ENCODE assay signal across 2 cellular contexts in the genomic region with DNA sequence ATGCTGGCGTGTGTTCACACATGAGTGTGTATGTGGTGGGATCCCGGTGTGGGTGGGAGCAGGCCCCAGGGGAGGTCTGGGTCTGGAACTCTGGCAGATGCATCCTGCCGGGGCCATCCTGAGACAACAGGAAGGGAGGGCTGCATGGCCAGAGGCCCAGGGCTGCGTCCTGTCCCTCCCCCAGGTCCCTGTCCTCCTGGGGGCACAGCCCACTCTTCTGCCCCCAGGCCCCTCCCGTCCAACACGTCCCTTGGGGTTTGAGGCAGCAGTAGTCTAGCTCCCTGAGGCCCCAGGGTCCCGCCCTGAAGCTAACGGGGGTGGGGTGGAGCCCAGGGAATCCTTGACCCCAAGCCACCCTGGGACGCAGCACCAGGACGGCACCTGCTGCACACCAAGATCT.
TF ChIP-seq lines count a peak whose summit lies in the region.

No MANE protein-coding gene starts in this region.

TF ChIP-seq in liver, 16 proteins besides CTCF, POLR2A, EP300 and RAD21:
- TF ChIP-seq TAF1 (conservative IDR thresholded peaks at IDR 0.05) = no peak
- TF ChIP-seq HNF4A (conservative IDR thresholded peaks at IDR 0.05) = no peak
- TF ChIP-seq YY1 (IDR thresholded peaks at IDR 0.05) = no peak
- TF ChIP-seq SP1 (IDR thresholded peaks at IDR 0.05) = no peak
- peak; percentile 82 for TF ChIP-seq NR2F2 (IDR thresholded peaks at IDR 0.05)
- TF ChIP-seq, protein P1, sequence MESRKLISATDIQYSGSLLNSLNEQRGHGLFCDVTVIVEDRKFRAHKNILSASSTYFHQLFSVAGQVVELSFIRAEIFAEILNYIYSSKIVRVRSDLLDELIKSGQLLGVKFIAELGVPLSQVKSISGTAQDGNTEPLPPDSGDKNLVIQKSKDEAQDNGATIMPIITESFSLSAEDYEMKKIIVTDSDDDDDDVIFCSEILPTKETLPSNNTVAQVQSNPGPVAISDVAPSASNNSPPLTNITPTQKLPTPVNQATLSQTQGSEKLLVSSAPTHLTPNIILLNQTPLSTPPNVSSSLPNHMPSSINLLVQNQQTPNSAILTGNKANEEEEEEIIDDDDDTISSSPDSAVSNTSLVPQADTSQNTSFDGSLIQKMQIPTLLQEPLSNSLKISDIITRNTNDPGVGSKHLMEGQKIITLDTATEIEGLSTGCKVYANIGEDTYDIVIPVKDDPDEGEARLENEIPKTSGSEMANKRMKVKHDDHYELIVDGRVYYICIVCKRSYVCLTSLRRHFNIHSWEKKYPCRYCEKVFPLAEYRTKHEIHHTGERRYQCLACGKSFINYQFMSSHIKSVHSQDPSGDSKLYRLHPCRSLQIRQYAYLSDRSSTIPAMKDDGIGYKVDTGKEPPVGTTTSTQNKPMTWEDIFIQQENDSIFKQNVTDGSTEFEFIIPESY (IDR thresholded peaks at IDR 0.05) = no peak
- TF ChIP-seq, protein P2, sequence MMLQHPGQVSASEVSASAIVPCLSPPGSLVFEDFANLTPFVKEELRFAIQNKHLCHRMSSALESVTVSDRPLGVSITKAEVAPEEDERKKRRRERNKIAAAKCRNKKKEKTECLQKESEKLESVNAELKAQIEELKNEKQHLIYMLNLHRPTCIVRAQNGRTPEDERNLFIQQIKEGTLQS (IDR thresholded peaks at IDR 0.05) = no peak

TF ChIP-seq in HepG2, 621 proteins besides CTCF, POLR2A, EP300 and RAD21:
- no peak for TF ChIP-seq POGZ (CRISPR knock-in tag; IDR thresholded peaks at IDR 0.05)
- TF ChIP-seq ZNF792 (CRISPR knock-in tag; IDR thresholded peaks at IDR 0.05) = no peak
- TF ChIP-seq, protein P3, sequence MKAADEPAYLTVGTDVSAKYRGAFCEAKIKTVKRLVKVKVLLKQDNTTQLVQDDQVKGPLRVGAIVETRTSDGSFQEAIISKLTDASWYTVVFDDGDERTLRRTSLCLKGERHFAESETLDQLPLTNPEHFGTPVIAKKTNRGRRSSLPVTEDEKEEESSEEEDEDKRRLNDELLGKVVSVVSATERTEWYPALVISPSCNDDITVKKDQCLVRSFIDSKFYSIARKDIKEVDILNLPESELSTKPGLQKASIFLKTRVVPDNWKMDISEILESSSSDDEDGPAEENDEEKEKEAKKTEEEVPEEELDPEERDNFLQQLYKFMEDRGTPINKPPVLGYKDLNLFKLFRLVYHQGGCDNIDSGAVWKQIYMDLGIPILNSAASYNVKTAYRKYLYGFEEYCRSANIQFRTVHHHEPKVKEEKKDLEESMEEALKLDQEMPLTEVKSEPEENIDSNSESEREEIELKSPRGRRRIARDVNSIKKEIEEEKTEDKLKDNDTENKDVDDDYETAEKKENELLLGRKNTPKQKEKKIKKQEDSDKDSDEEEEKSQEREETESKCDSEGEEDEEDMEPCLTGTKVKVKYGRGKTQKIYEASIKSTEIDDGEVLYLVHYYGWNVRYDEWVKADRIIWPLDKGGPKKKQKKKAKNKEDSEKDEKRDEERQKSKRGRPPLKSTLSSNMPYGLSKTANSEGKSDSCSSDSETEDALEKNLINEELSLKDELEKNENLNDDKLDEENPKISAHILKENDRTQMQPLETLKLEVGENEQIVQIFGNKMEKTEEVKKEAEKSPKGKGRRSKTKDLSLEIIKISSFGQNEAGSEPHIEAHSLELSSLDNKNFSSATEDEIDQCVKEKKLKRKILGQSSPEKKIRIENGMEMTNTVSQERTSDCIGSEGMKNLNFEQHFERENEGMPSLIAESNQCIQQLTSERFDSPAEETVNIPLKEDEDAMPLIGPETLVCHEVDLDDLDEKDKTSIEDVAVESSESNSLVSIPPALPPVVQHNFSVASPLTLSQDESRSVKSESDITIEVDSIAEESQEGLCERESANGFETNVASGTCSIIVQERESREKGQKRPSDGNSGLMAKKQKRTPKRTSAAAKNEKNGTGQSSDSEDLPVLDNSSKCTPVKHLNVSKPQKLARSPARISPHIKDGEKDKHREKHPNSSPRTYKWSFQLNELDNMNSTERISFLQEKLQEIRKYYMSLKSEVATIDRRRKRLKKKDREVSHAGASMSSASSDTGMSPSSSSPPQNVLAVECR (CRISPR knock-in tag; IDR thresholded peaks at IDR 0.05; ENCODE audit: borderline replicate concordance) = no peak
- no peak for TF ChIP-seq ZNF335 (CRISPR knock-in tag; IDR thresholded peaks at IDR 0.05)
- no peak for TF ChIP-seq ZSCAN29 (CRISPR knock-in tag; conservative IDR thresholded peaks at IDR 0.05)
- TF ChIP-seq, protein P4, sequence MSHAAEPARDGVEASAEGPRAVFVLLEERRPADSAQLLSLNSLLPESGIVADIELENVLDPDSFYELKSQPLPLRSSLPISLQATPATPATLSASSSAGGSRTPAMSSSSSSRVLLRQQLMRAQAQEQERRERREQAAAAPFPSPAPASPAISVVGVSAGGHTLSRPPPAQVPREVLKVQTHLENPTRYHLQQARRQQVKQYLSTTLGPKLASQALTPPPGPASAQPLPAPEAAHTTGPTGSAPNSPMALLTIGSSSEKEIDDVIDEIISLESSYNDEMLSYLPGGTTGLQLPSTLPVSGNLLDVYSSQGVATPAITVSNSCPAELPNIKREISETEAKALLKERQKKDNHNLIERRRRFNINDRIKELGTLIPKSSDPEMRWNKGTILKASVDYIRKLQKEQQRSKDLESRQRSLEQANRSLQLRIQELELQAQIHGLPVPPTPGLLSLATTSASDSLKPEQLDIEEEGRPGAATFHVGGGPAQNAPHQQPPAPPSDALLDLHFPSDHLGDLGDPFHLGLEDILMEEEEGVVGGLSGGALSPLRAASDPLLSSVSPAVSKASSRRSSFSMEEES (CRISPR knock-in tag; IDR thresholded peaks at IDR 0.05) = no peak
TF ChIP-seq in HepG2: peak in this region for 0.
